8 cellular contexts compared by ENCODE assay signal in the genomic region with DNA sequence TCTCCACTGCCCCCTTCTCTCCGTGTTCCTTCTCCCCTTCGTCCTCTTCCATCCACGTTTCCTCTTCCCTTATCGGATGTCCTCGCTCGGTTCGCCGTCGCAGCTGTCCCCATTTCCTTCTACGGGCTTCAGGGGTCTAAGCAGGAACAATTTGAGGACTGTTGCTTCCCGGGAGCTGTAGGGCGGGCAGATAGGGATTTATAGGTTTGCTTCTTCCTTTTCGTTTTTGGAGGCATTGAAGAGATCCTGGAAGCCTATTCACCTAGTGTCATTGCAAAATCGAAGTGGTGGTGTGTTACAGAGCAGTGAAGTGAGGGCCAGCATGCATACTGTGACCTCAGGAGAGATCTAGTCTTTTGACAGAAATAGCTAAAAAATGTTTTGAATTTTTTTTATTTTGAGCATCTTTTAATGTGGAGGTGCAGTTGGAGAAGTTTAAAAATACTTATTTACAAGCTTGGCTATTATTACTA. TPM values are rescaled to one million over a fixed set of nuclear protein-coding genes. Genes with fewer than 3 reads are reported as not detected.
A peak's percentile ranks its signal among the peaks of the same experiment; 100 is the strongest.
DNase-seq lines count a peak whose midpoint lies in the region; ATAC-seq and TF ChIP-seq lines count a peak whose summit lies in the region.

No MANE protein-coding gene starts in this region.

- WGBS in heart right ventricle, 2 donors = 0 to 1% methylated on average over 14 of the region's 14 CpGs

- H3K4me1 Mint-ChIP-seq in activated T-cell treated with anti-CD3 and anti-CD28 coated beads, Interleukin-2, amount 50 U/mL, for 4 hours (ENCODE audit: low read depth) = peaks cover 36% of the 10 kb centered on the region
- peaks cover 19% of the 10 kb centered on the region for H3K4me1 Mint-ChIP-seq in progenitor cell of endocrine pancreas (ENCODE audit: low read depth)

- H3K27ac Mint-ChIP-seq in progenitor cell of endocrine pancreas = peak overlapping the region; percentile 75

- H3K27me3 ChIP-seq in HL-60 (ENCODE audit: insufficient read depth, poor library complexity, severe bottlenecking) (no peaks in the 10 kb centered on the region), heart right ventricle (no peaks in the 10 kb centered on the region)

- no peaks in the 10 kb centered on the region for H3K9me3 Mint-ChIP-seq in activated T-cell treated with anti-CD3 and anti-CD28 coated beads, Interleukin-2, amount 50 U/mL, for 4 hours
- no peaks in the 10 kb centered on the region for H3K9me3 Mint-ChIP-seq in progenitor cell of endocrine pancreas (ENCODE audit: low read depth)

- peaks cover 3% of the 10 kb centered on the region for H3K36me3 Mint-ChIP-seq in activated T-cell treated with anti-CD3 and anti-CD28 coated beads, Interleukin-2, amount 50 U/mL, for 4 hours (ENCODE audit: insufficient read depth)
- no peaks in the 10 kb centered on the region for H3K36me3 Mint-ChIP-seq in progenitor cell of endocrine pancreas (ENCODE audit: insufficient read depth)

- H3K4me1 ChIP-seq in heart right ventricle = peaks cover 7 to 41% (median 21%) of the 10 kb centered on the region in 9 donors

- no peak for TF ChIP-seq CTCF in HL-60 (IDR thresholded peaks at IDR 0.05; ENCODE audit: insufficient read depth, low read length)
- TF ChIP-seq CTCF in heart right ventricle (IDR thresholded peaks at IDR 0.05) = no peak
- no peak for TF ChIP-seq CTCF in progenitor cell of endocrine pancreas (IDR thresholded peaks at IDR 0.05; ENCODE audit: unreplicated experiment)

- no peaks in the 10 kb centered on the region for H3K9me3 ChIP-seq in heart right ventricle

- H3K27me3 Mint-ChIP-seq in activated T-cell treated with anti-CD3 and anti-CD28 coated beads, Interleukin-2, amount 50 U/mL, for 4 hours (ENCODE audit: low read depth) = peaks cover 3% of the 10 kb centered on the region
- H3K27me3 Mint-ChIP-seq in progenitor cell of endocrine pancreas = no peaks in the 10 kb centered on the region

- TF ChIP-seq POLR2A in GM18505 (IDR thresholded peaks at IDR 0.05; ENCODE audit: borderline replicate concordance, extremely low read depth, insufficient read depth, insufficient read length) = no peak

- intact Hi-C loops in heart right ventricle (cut with DNase I) = loop anchor here in 2 of 10 donors (2.0 to 10.0 kb wide), 2 partner anchors 28 to 198 kb away; a partner anchor contains a TSS

- peaks cover 0 to 15% (median 0%) of the 10 kb centered on the region in 9 donors for H3K36me3 ChIP-seq in heart right ventricle

- DNase-seq in CD1c-positive myeloid dendritic cell (ENCODE audit: extremely low spot score) (peak; percentile 24), HL-60 (ENCODE audit: low read depth in 1 of 2, low spot score in 1 of 2) (peak in 1 of 2 experiments; percentile 7), heart right ventricle (no peak), progenitor cell of endocrine pancreas (ENCODE audit: low spot score, unreplicated experiment) (no peak)
- DNase-seq in activated T-cell treated with anti-CD3 and anti-CD28 coated beads, Interleukin-2, amount 50 U/mL, for 4 hours = no peak

- H3K4me3 ChIP-seq in HL-60 (replicated peaks; ENCODE audit: insufficient read depth, low read length) = peak overlapping the region; percentile 90
- peak overlapping the region; percentile 75 to 94 (median 91) for H3K4me3 ChIP-seq in heart right ventricle

- H3K27ac ChIP-seq in HL-60 (replicated peaks) (no peak overlapping the region), heart right ventricle (peak overlapping the region in 9 of 10 donors; percentile 89 to 96 (median 94))

- no peak for ATAC-seq in activated T-cell treated with anti-CD3 and anti-CD28 coated beads, Interleukin-2, amount 50 U/mL, for 4 hours
- ATAC-seq in heart right ventricle (peak in 5 of 8 donors; percentile 25 to 43 (median 38)), GM21576 (IDR thresholded peaks at IDR 0.05; ENCODE audit: unreplicated experiment) (no peak), GM21423 (IDR thresholded peaks at IDR 0.05; ENCODE audit: unreplicated experiment) (no peak), GM18505 (IDR thresholded peaks at IDR 0.05; ENCODE audit: unreplicated experiment) (no peak)

- H3K4me3 Mint-ChIP-seq in activated T-cell treated with anti-CD3 and anti-CD28 coated beads, Interleukin-2, amount 50 U/mL, for 4 hours = peak overlapping the region; percentile 90
- H3K4me3 Mint-ChIP-seq in progenitor cell of endocrine pancreas (ENCODE audit: low read depth) = peak overlapping the region; percentile 96

RNA-seq across cellular contexts. Expression of a gene that starts 0.9 kb away (rescaled TPM):
- total RNA-seq in activated T-cell treated with anti-CD3 and anti-CD28 coated beads, Interleukin-2, amount 50 U/mL, for 4 hours = 1 to 10 TPM; 7.7 to 9.2 (median 7.7) TPM
- total RNA-seq in heart right ventricle (10 to 100 TPM; 48.6 to 84.3 (median 66.3) TPM), progenitor cell of endocrine pancreas (30.4 and 31.5 TPM in 2 replicates)
- 10 to 100 TPM in 1 of 2 donors, 1 to 10 TPM in 1; 9.1 to 17.1 TPM for polyA plus RNA-seq in heart right ventricle

RNA-seq across cellular contexts. Expression of a gene that starts 29.0 kb away (rescaled TPM):
- 10 to 100 TPM; 35.3 to 45.1 (median 44.0) TPM for total RNA-seq in activated T-cell treated with anti-CD3 and anti-CD28 coated beads, Interleukin-2, amount 50 U/mL, for 4 hours
- total RNA-seq in heart right ventricle = 10 to 100 TPM in 9 of 10 donors, 1 to 10 TPM in 1; 9.7 to 22.4 (median 16.0) TPM
- polyA plus RNA-seq in heart right ventricle = 10 to 100 TPM in 1 of 2 donors, 1 to 10 TPM in 1; 3.9 to 11.1 TPM
- 15.4 and 16.5 TPM in 2 replicates for total RNA-seq in progenitor cell of endocrine pancreas

Comparison
In these comparisons a context has a peak if more than half of its experiments do, and no peak if none do; other contexts are left out.
1. ATAC-seq: peak in heart right ventricle (5 of 8); none in activated T-cell treated with anti-CD3 and anti-CD28 coated beads, Interleukin-2, amount 50 U/mL, for 4 hours (0 of 2), GM21576 (single experiment), GM21423 (single experiment) and GM18505 (single experiment).